22 cellular contexts compared by ENCODE assay signal in genomic region chr7:106883627-106884026, GRCh38. TPM values are rescaled to one million over a fixed set of nuclear protein-coding genes. Genes with fewer than 3 reads are reported as not detected.
DNase-seq lines count a peak whose midpoint lies in the region; ATAC-seq and TF ChIP-seq lines count a peak whose summit lies in the region.
"Had no signal": no experiment of that assay in that cellular context is flagged by ENCODE, and none has a peak within 500 bp of the region (broad histone marks: within the 10 kb centered on the region; RNA-seq: fewer than 3 reads in every experiment).

No MANE protein-coding gene starts in this region.

- H3K27me3 ChIP-seq in OCI-LY3 (ENCODE audit: low read depth, low read length): no peaks in the 10 kb centered on the region
- H3K27me3 ChIP-seq in breast epithelium: no peaks in the 10 kb centered on the region
- H3K27me3 ChIP-seq: BLaER1, gastroesophageal sphincter, neural progenitor cell had no signal

- H3K36me3 Mint-ChIP-seq in activated CD4-positive, alpha-beta T cell treated with anti-CD3 and anti-CD28 coated beads, Interleukin-2, amount 10 ng/mL, durations not matched to agents 24 days and 14 days (ENCODE audit: low read depth): peaks cover 91% of the 10 kb centered on the region
- H3K36me3 Mint-ChIP-seq in stimulated activated effector memory CD8-positive, alpha-beta T cell treated with anti-CD3 and anti-CD28 coated beads, Interleukin-12 subunit alpha, Interleukin-12 subunit beta, amount 100 ng/mL, for 72 hours: peaks cover 100% of the 10 kb centered on the region
- peaks cover 5% of the 10 kb centered on the region for H3K36me3 Mint-ChIP-seq in glutamatergic neuron (ENCODE audit: unreplicated experiment)
- H3K36me3 Mint-ChIP-seq: neural progenitor cell had no signal

- H3K4me1 ChIP-seq in OCI-LY3 (ENCODE audit: low read length) (peaks cover 36% of the 10 kb centered on the region), breast epithelium (no peaks in the 10 kb centered on the region)
- H3K4me1 ChIP-seq: gastroesophageal sphincter, neural progenitor cell, psoas muscle had no signal

- no peaks in the 10 kb centered on the region for H4K20me1 ChIP-seq in OCI-LY3 (ENCODE audit: insufficient read depth, low read length)

- no peaks in the 10 kb centered on the region for H3K79me2 ChIP-seq in OCI-LY3 (ENCODE audit: low read length)

- no peak for TF ChIP-seq POLR2A in breast epithelium (IDR thresholded peaks at IDR 0.05)

- H3K4me3 ChIP-seq in OCI-LY3 (ENCODE audit: low read length) (no peak overlapping the region), breast epithelium (no peak overlapping the region)
- H3K4me3 ChIP-seq: BLaER1, gastroesophageal sphincter, GM23248, neural progenitor cell, psoas muscle, skin epidermis had no signal

- TF ChIP-seq CTCF in OCI-LY3 (IDR thresholded peaks at IDR 0.05; ENCODE audit: low read depth, low read length) (no peak), glutamatergic neuron (IDR thresholded peaks at IDR 0.05; ENCODE audit: partially characterized antibody, unreplicated experiment) (no peak), breast epithelium (IDR thresholded peaks at IDR 0.05) (no peak)

- intact Hi-C loops in activated CD4-positive, alpha-beta T cell treated with anti-CD3 and anti-CD28 coated beads, Interleukin-2, amount 10 ng/mL, durations not matched to agents 24 days and 14 days (cut with micrococcal nuclease): no loop called here
- intact Hi-C loops in breast epithelium (cut with DNase I; ENCODE audit: low total_unique reads): no loop called here

- ATAC-seq in HG02610 (IDR thresholded peaks at IDR 0.05; ENCODE audit: unreplicated experiment): peak; percentile 46
- no peak for ATAC-seq in stimulated activated effector memory CD8-positive, alpha-beta T cell treated with anti-CD3 and anti-CD28 coated beads, Interleukin-12 subunit alpha, Interleukin-12 subunit beta, amount 100 ng/mL, for 72 hours
- ATAC-seq: gastroesophageal sphincter, left lobe of liver, psoas muscle, Right ventricle myocardium inferior had no signal

- H3K27ac ChIP-seq in OCI-LY3 (ENCODE audit: low read length) (peak overlapping the region; percentile 38), breast epithelium (no peak overlapping the region)
- H3K27ac ChIP-seq: BLaER1, gastroesophageal sphincter, GM23248, neural progenitor cell, psoas muscle, skin epidermis had no signal

- H2AFZ ChIP-seq in OCI-LY3 (ENCODE audit: low read depth, low read length): no peak overlapping the region
- H2AFZ ChIP-seq: GM23248, neural progenitor cell had no signal

- DNase-seq in activated CD4-positive, alpha-beta T cell treated with anti-CD3 and anti-CD28 coated beads, Interleukin-2, amount 10 ng/mL, durations not matched to agents 24 days and 14 days: peak; percentile 16
- no peak for DNase-seq in activated CD4-positive, alpha-beta T cell treated with anti-CD3 and anti-CD28 coated beads, Interleukin-2, amount 50 U/mL, for 48 hours
- DNase-seq in stimulated activated effector memory CD8-positive, alpha-beta T cell treated with anti-CD3 and anti-CD28 coated beads, Interleukin-12 subunit alpha, Interleukin-12 subunit beta, amount 100 ng/mL, for 72 hours (ENCODE audit: low spot score in 2 of 2): no peak
- DNase-seq in cerebellar nuclear complex (lab: John Stamatoyannopoulos, UW): no peak
- DNase-seq in glutamatergic neuron: no peak
- DNase-seq in breast epithelium (ENCODE audit: low spot score in 2 of 2): no peak
- DNase-seq: central memory CD4-positive, alpha-beta T cell; effector CD4-positive, alpha-beta T cell; GF-D8; GM23248; midbrain; NCI-H1694; NCI-H446; psoas muscle had no signal

- peaks cover 88% of the 10 kb centered on the region for H3K36me3 ChIP-seq in OCI-LY3 (replicated peaks; ENCODE audit: low read depth, low read length)
- H3K36me3 ChIP-seq in breast epithelium: no peaks in the 10 kb centered on the region
- H3K36me3 ChIP-seq: gastroesophageal sphincter, neural progenitor cell had no signal

- H3K27me3 Mint-ChIP-seq in activated CD4-positive, alpha-beta T cell treated with anti-CD3 and anti-CD28 coated beads, Interleukin-2, amount 10 ng/mL, durations not matched to agents 24 days and 14 days: no peaks in the 10 kb centered on the region
- peaks cover 2% of the 10 kb centered on the region for H3K27me3 Mint-ChIP-seq in glutamatergic neuron (ENCODE audit: unreplicated experiment)

- H3K9me3 ChIP-seq in OCI-LY3 (ENCODE audit: insufficient read depth, low read length) (no peaks in the 10 kb centered on the region), breast epithelium (no peaks in the 10 kb centered on the region)
- H3K9me3 ChIP-seq: BLaER1, gastroesophageal sphincter, psoas muscle had no signal

- peak overlapping the region; percentile 55 for H3K4me2 ChIP-seq in OCI-LY3 (ENCODE audit: low read length)
- H3K4me2 ChIP-seq: BLaER1, neural progenitor cell had no signal

- no peaks in the 10 kb centered on the region for H3K9me3 Mint-ChIP-seq in activated CD4-positive, alpha-beta T cell treated with anti-CD3 and anti-CD28 coated beads, Interleukin-2, amount 10 ng/mL, durations not matched to agents 24 days and 14 days
- H3K9me3 Mint-ChIP-seq in stimulated activated effector memory CD8-positive, alpha-beta T cell treated with anti-CD3 and anti-CD28 coated beads, Interleukin-12 subunit alpha, Interleukin-12 subunit beta, amount 100 ng/mL, for 72 hours: no peaks in the 10 kb centered on the region
- H3K9me3 Mint-ChIP-seq in glutamatergic neuron (ENCODE audit: unreplicated experiment): no peaks in the 10 kb centered on the region

- H3K27ac Mint-ChIP-seq in activated CD4-positive, alpha-beta T cell treated with anti-CD3 and anti-CD28 coated beads, Interleukin-2, amount 10 ng/mL, durations not matched to agents 24 days and 14 days: no peak overlapping the region
- H3K27ac Mint-ChIP-seq in stimulated activated effector memory CD8-positive, alpha-beta T cell treated with anti-CD3 and anti-CD28 coated beads, Interleukin-12 subunit alpha, Interleukin-12 subunit beta, amount 100 ng/mL, for 72 hours: peak overlapping the region; percentile 60
- H3K27ac Mint-ChIP-seq in glutamatergic neuron (ENCODE audit: unreplicated experiment): no peak overlapping the region
- H3K27ac Mint-ChIP-seq: neural progenitor cell had no signal

- peaks cover 22% of the 10 kb centered on the region for H3K4me1 Mint-ChIP-seq in activated CD4-positive, alpha-beta T cell treated with anti-CD3 and anti-CD28 coated beads, Interleukin-2, amount 10 ng/mL, durations not matched to agents 24 days and 14 days
- H3K4me1 Mint-ChIP-seq in stimulated activated effector memory CD8-positive, alpha-beta T cell treated with anti-CD3 and anti-CD28 coated beads, Interleukin-12 subunit alpha, Interleukin-12 subunit beta, amount 100 ng/mL, for 72 hours: peaks cover 59% of the 10 kb centered on the region
- no peaks in the 10 kb centered on the region for H3K4me1 Mint-ChIP-seq in glutamatergic neuron (ENCODE audit: low read depth, unreplicated experiment)

- H3K4me3 Mint-ChIP-seq in activated CD4-positive, alpha-beta T cell treated with anti-CD3 and anti-CD28 coated beads, Interleukin-2, amount 10 ng/mL, durations not matched to agents 24 days and 14 days: no peak overlapping the region
- no peak overlapping the region for H3K4me3 Mint-ChIP-seq in stimulated activated effector memory CD8-positive, alpha-beta T cell treated with anti-CD3 and anti-CD28 coated beads, Interleukin-12 subunit alpha, Interleukin-12 subunit beta, amount 100 ng/mL, for 72 hours
- H3K4me3 Mint-ChIP-seq in glutamatergic neuron (ENCODE audit: unreplicated experiment): no peak overlapping the region
- H3K4me3 Mint-ChIP-seq: neural progenitor cell had no signal

- no peak overlapping the region for H3K9ac ChIP-seq in OCI-LY3 (ENCODE audit: low read length)
- H3K9ac ChIP-seq: BLaER1, GM23248, neural progenitor cell had no signal

RNA-seq across cellular contexts. Expression of gene PIK3CG, which starts 18.5 kb away (rescaled TPM):
- 28.1 and 29.2 TPM in 2 replicates for total RNA-seq in activated CD4-positive, alpha-beta T cell treated with anti-CD3 and anti-CD28 coated beads, Interleukin-2, amount 10 ng/mL, durations not matched to agents 24 days and 14 days
- total RNA-seq in glutamatergic neuron (ENCODE audit: unreplicated experiment) (not detected), breast epithelium (10 to 100 TPM in 1 of 3 donors, 1 to 10 TPM in 2; 3.3 to 12.0 (median 5.4) TPM)
- total RNA-seq: GM23248 had no signal
